9 cellular contexts compared by ENCODE assay signal in the genomic region with DNA sequence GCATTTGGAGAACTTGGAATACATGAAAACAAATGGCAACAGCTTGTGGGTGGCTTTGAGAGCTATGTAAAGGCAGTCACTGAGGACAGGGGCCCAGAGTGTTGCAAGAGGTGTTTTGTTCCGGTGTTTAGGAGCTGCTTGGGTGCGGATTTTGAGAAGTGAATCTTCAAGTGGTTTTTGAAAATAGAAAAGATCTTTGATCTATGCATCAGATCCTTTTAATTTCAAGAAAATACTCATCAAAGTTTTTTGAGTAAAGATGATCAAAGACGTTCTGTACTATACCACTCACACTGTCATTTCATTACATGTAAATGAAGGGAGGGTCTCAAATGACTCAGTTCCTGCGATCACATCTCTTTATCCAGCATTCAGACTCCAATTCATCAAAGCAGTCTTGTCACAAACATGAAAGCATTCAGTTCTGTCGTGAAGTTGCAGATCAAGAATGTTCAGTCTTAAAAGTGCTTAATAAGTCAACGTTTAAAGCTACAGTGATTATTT.
A peak's percentile ranks its signal among the peaks of the same experiment; 100 is the strongest.
DNase-seq lines count a peak whose midpoint lies in the region; ATAC-seq and TF ChIP-seq lines count a peak whose summit lies in the region.
"Had no signal": no experiment of that assay in that cellular context is flagged by ENCODE, and none has a peak within 500 bp of the region (broad histone marks: within the 10 kb centered on the region; RNA-seq: fewer than 3 reads in every experiment).

No MANE protein-coding gene starts in this region.

- CTCF ChIA-PET in T-cell (lab: Charles Lee) = interaction anchor here in 1 of 2 donors (0.8 kb wide), 1 partner anchor 113 kb away, joined by 3 read pairs; no protein-coding TSS in a partner anchor

- DNase-seq in GM13976 (ENCODE audit: low spot score) = peak; percentile 68
- peak in 30 of 34 experiments; percentile 3 to 60 (median 17) for DNase-seq in T-cell
- no peak for DNase-seq in nephron progenitor cell
- DNase-seq in NCI-H1105 (lab: John Stamatoyannopoulos, UW) = no peak
- DNase-seq in GM03348 (ENCODE audit: low spot score) = no peak
- no peak for DNase-seq in NCI-H748 (lab: John Stamatoyannopoulos, UW; ENCODE audit: unreplicated experiment)
- DNase-seq in hippocampal formation (lab: John Stamatoyannopoulos, UW) = no peak
- DNase-seq: DMS79 had no signal

- POLR2A ChIA-PET in T-cell (lab: Charles Lee) = no interaction called here

- peak overlapping the region in 2 of 3 donors; percentile 12 to 14 for H3K4me3 Mint-ChIP-seq in T-cell
- H3K4me3 Mint-ChIP-seq in nephron progenitor cell = no peak overlapping the region

- peak; percentile 73 for ATAC-seq in GM21723 (IDR thresholded peaks at IDR 0.05; ENCODE audit: unreplicated experiment)
- ATAC-seq in T-cell (replicated peaks in 1 of 4) = peak; percentile 84 to 97 (median 92)

- in situ Hi-C loops in GM13976 (cut with MboI; ENCODE audit: low sequenced_read_pairs, unreplicated experiment) = no loop called here

- H3K27ac Mint-ChIP-seq in T-cell (peak overlapping the region; percentile 86 to 88), nephron progenitor cell (peak overlapping the region; percentile 24)

- H3K9me3 Mint-ChIP-seq in T-cell = peaks cover 0 to 3% (median 0%) of the 10 kb centered on the region in 3 donors
- peaks cover 13% of the 10 kb centered on the region for H3K9me3 Mint-ChIP-seq in nephron progenitor cell

- no peak for TF ChIP-seq CTCF in GM13976 (IDR thresholded peaks at IDR 0.05; ENCODE audit: borderline replicate concordance, control extremely low read depth, extremely low read depth, insufficient read depth, missing control alignments)
- TF ChIP-seq CTCF in nephron progenitor cell (IDR thresholded peaks at IDR 0.05) = no peak

- H3K4me1 Mint-ChIP-seq in T-cell (peaks cover 26 to 29% (median 29%) of the 10 kb centered on the region in 3 donors), nephron progenitor cell (no peaks in the 10 kb centered on the region)

- peaks cover 0 to 6% of the 10 kb centered on the region in 2 donors for H3K27me3 Mint-ChIP-seq in T-cell
- H3K27me3 Mint-ChIP-seq in nephron progenitor cell (ENCODE audit: low read depth, poor library complexity) = no peaks in the 10 kb centered on the region

- H3K36me3 Mint-ChIP-seq in T-cell (no peaks in the 10 kb centered on the region), nephron progenitor cell (ENCODE audit: low read depth) (no peaks in the 10 kb centered on the region)

Comparison
In these comparisons a context has a peak if more than half of its experiments do, and no peak if none do; other contexts are left out.
1. DNase-seq: peak in GM13976 (single experiment) and T-cell (30 of 34); none in nephron progenitor cell (single experiment), NCI-H1105 (single experiment), GM03348 (single experiment), NCI-H748 (single experiment) and hippocampal formation (0 of 2).